ENCODE assay signal across 28 cellular contexts in the genomic region with DNA sequence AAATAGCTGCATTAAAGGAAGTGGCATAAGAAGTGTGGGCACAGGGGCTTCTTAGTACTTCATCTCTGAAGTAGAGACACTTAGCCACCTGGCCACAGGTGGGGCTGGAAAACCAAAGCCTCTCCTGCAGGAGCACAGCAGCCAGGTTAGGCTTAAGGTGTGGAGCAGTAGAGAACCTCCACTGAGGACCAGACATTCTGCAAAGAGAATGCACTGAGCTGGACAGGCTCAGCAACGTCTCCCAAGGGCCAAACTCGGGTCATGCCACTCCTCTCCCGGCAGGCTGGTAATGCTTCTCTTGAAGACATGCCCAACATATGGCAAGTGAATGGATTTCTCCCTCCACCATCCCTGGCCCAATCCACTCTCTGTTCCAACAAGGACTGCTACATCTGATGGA. TPM values are rescaled to one million over a fixed set of nuclear protein-coding genes. Genes with fewer than 3 reads are reported as not detected.
"Had no signal": no experiment of that assay in that cellular context is flagged by ENCODE, and none has a peak within 500 bp of the region (broad histone marks: within the 10 kb centered on the region; RNA-seq: fewer than 3 reads in every experiment).

No MANE protein-coding gene starts in this region.

- DNase-seq: naive B cell; naive thymus-derived CD8-positive, alpha-beta T cell; nephron progenitor cell; nucleus accumbens; pancreas; psoas muscle; right cardiac atrium; right lobe of liver; stimulated activated CD4-positive, alpha-beta T cell treated with anti-CD3 and anti-CD28 coated beads, Interleukin-15, amount 100 ng/mL, for 24 hours; stimulated activated CD4-positive, alpha-beta T cell treated with anti-CD3 and anti-CD28 coated beads, Interleukin-2, amount 100 ng/mL, for 24 hours; stimulated activated CD4-positive, alpha-beta T cell treated with anti-CD3 and anti-CD28 coated beads, Interleukin-2, amount 100 ng/mL, for 48 hours; stimulated activated CD4-positive, alpha-beta T cell treated with anti-CD3 and anti-CD28 coated beads, Interleukin-4, amount 100 ng/mL, for 24 hours; stimulated activated naive B cell treated with anti-CD40 and anti-IgM and Interleukin-4, amounts not matched to agents 10 μg/mL and 1 μg/mL and 100 μg/mL, for 72 hours; stimulated activated naive CD4-positive, alpha-beta T cell treated with Interleukin-2 at 50 U/mL for 16 hours; stomach; thyroid gland; transverse colon; upper lobe of right lung; uterus had no signal

- H3K4me1 ChIP-seq: pancreas, right lobe of liver, thyroid gland, transverse colon, upper lobe of right lung, uterus had no signal

- H3K27me3 ChIP-seq: neutrophil, pancreas, right lobe of liver, thyroid gland, transverse colon, upper lobe of right lung, uterus had no signal

- H3K9me3 ChIP-seq: neutrophil, pancreas, psoas muscle, right lobe of liver, stomach, thoracic aorta, thyroid gland, transverse colon, upper lobe of right lung, uterus had no signal

- H3K36me3 ChIP-seq: neutrophil, pancreas, right lobe of liver, stomach, thoracic aorta, thyroid gland, transverse colon, upper lobe of right lung, uterus had no signal

- H3K4me3 ChIP-seq: pancreas, psoas muscle, right lobe of liver, skin epidermis, stomach, thoracic aorta, thyroid gland, transverse colon, upper lobe of right lung, uterus had no signal

- FAIRE-seq: pancreas had no signal

- H3K27ac ChIP-seq: neutrophil, pancreas, psoas muscle, right lobe of liver, skin epidermis, thoracic aorta, thyroid gland, transverse colon, upper lobe of right lung, uterus had no signal

RNA-seq across cellular contexts. Expression of gene LRRC38, which starts 33.0 kb away (rescaled TPM):
- total RNA-seq: naive thymus-derived CD8-positive, alpha-beta T cell; natural killer cell treated with Interleukin-12 subunit alpha and Interleukin-12 subunit beta and Interleukin-15 and Interleukin-18, amount 100 ng/mL, for 72 hours; neural crest cell; osteocyte; pancreas; progenitor cell of endocrine pancreas; renal cortical epithelial cell; right lobe of liver; subcutaneous adipose tissue; thoracic aorta; thyroid gland; transverse colon; uterus had no signal
- polyA plus RNA-seq: naive thymus-derived CD8-positive, alpha-beta T cell; pancreas had no signal

RNA-seq across cellular contexts. Expression of gene PDPN, which starts 36.8 kb away (rescaled TPM):
- total RNA-seq: naive thymus-derived CD8-positive, alpha-beta T cell; natural killer cell treated with Interleukin-12 subunit alpha and Interleukin-12 subunit beta and Interleukin-15 and Interleukin-18, amount 100 ng/mL, for 72 hours; osteocyte had no signal
- polyA plus RNA-seq: naive thymus-derived CD8-positive, alpha-beta T cell had no signal
